In genomic region chr6:36302227-36302976, GRCh38 we compare ENCODE assay signal across 1 cellular context.
TF ChIP-seq lines count a peak whose summit lies in the region.

No MANE protein-coding gene starts in this region.

TF ChIP-seq in GM23338, 12 proteins besides CTCF, POLR2A, EP300 and RAD21 (continued from another document):
- 0 out of 2 replicates have a peak, but pooled peaks have one; percentile 13 for TF ChIP-seq ZNF462 (CRISPR knock-in tag; IDR thresholded peaks at IDR 0.05)
TF ChIP-seq in GM23338: peak in this region for 2.
